In genomic region chr2:37456479-37456878, GRCh38 we compare ENCODE assay signal across 10 cellular contexts.
DNase-seq lines count a peak whose midpoint lies in the region; ATAC-seq and TF ChIP-seq lines count a peak whose summit lies in the region.
"Had no signal": no experiment of that assay in that cellular context is flagged by ENCODE, and none has a peak within 500 bp of the region (broad histone marks: within the 10 kb centered on the region; RNA-seq: fewer than 3 reads in every experiment).

No MANE protein-coding gene starts in this region.

- peaks cover 62% of the 10 kb centered on the region for H3K4me1 Mint-ChIP-seq in central memory CD8-positive, alpha-beta T cell

- TF ChIP-seq CTCF in gastrocnemius medialis (IDR thresholded peaks at IDR 0.05 in 4 of 5, conservative IDR thresholded peaks at IDR 0.05 in 1 of 5) = no peak

- 11% methylated on average over 1 of the region's 1 CpG for WGBS in thymus

- peak; percentile 85 for ATAC-seq in central memory CD8-positive, alpha-beta T cell (replicated peaks; ENCODE audit: extremely low read depth, poor library complexity, severe bottlenecking)
- ATAC-seq in GM18519 (IDR thresholded peaks at IDR 0.05; ENCODE audit: low FRiP score, unreplicated experiment) (no peak), HG03469 (IDR thresholded peaks at IDR 0.05; ENCODE audit: unreplicated experiment) (no peak), gastrocnemius medialis (no peak)

- no peaks in the 10 kb centered on the region for H3K27me3 Mint-ChIP-seq in central memory CD8-positive, alpha-beta T cell

- in situ Hi-C loops in gastrocnemius medialis (cut with MboI; ENCODE audit: low sequenced_read_pairs in 4 of 4) = no loop called here

- H3K9me3 ChIP-seq in thymus (ENCODE audit: control insufficient read depth) (no peaks in the 10 kb centered on the region), gastrocnemius medialis (no peaks in the 10 kb centered on the region)

- DNase-seq in stimulated activated CD4-positive, alpha-beta T cell treated with anti-CD3 and anti-CD28 coated beads, Interleukin-1b, Interleukin-23, amount 100 ng/mL, for 48 hours = peak; percentile 9
- no peak for DNase-seq in stimulated activated CD4-positive, alpha-beta T cell treated with anti-CD3 and anti-CD28 coated beads, Interleukin-2, amount 100 ng/mL, for 48 hours
- DNase-seq in UCSD-AML1 (lab: John Stamatoyannopoulos, UW; ENCODE audit: unreplicated experiment) (peak; percentile 64), gastrocnemius medialis (no peak)
- peak in 1 of 2 donors; percentile 27 for DNase-seq in central memory CD8-positive, alpha-beta T cell (ENCODE audit: low spot score in 2 of 2)
- DNase-seq: kidney glomerular epithelial cell, retina had no signal

- H3K9me3 Mint-ChIP-seq in central memory CD8-positive, alpha-beta T cell = peaks cover 10% of the 10 kb centered on the region

- H3K36me3 ChIP-seq in thymus (ENCODE audit: control insufficient read depth, insufficient read depth) (no peaks in the 10 kb centered on the region), gastrocnemius medialis (no peaks in the 10 kb centered on the region)

- H3K27ac ChIP-seq in thymus (ENCODE audit: low read depth) (peak overlapping the region; percentile 43), gastrocnemius medialis (no peak overlapping the region)

- H3K27ac Mint-ChIP-seq in central memory CD8-positive, alpha-beta T cell (ENCODE audit: low read depth) = peak overlapping the region; percentile 83

- TF ChIP-seq POLR2A in gastrocnemius medialis (IDR thresholded peaks at IDR 0.05) = no peak

- intact Hi-C loops in gastrocnemius medialis (cut with DNase I; ENCODE audit: low total_unique reads) = no loop called here

- H3K36me3 Mint-ChIP-seq in central memory CD8-positive, alpha-beta T cell (ENCODE audit: insufficient read depth) = peaks cover 4% of the 10 kb centered on the region

- H3K4me3 ChIP-seq in thymus (ENCODE audit: low read length) (no peak overlapping the region), gastrocnemius medialis (no peak overlapping the region)

- H3K27me3 ChIP-seq in thymus (ENCODE audit: control insufficient read depth, insufficient read depth) (no peaks in the 10 kb centered on the region), gastrocnemius medialis (no peaks in the 10 kb centered on the region)

- H3K4me1 ChIP-seq in thymus (ENCODE audit: control insufficient read depth, insufficient read depth, low read length) (peaks cover 6% of the 10 kb centered on the region), gastrocnemius medialis (no peaks in the 10 kb centered on the region)

- peak overlapping the region; percentile 59 for H3K4me3 Mint-ChIP-seq in central memory CD8-positive, alpha-beta T cell

Comparison
In these comparisons a context has a peak if more than half of its experiments do, and no peak if none do; other contexts are left out.
1. DNase-seq: peak in stimulated activated CD4-positive, alpha-beta T cell treated with anti-CD3 and anti-CD28 coated beads, Interleukin-1b, Interleukin-23, amount 100 ng/mL, for 48 hours (single experiment) and UCSD-AML1 (single experiment); none in stimulated activated CD4-positive, alpha-beta T cell treated with anti-CD3 and anti-CD28 coated beads, Interleukin-2, amount 100 ng/mL, for 48 hours (0 of 2) and gastrocnemius medialis (0 of 2).